ENCODE assay signal across 12 cellular contexts in the genomic region with DNA sequence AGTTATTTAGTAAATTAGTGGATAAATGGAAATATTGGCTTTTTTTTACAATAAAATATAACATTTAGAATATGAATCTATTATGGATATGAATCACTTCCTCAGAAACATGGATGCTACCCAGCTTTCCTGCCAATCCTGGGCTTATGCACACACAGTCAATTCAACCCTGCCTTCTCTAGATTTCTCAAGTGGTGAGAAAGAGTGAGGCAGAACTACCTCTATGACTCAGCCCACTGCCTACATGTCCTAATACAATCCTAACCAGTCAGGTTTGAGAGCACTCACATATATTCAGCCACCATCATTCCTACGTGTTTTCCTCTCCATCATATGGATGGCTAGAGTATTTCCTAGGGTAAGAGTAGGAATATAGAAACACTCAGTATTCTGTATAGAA.
DNase-seq lines count a peak whose midpoint lies in the region; ATAC-seq, FAIRE-seq and TF ChIP-seq lines count a peak whose summit lies in the region.
"Had no signal": no experiment of that assay in that cellular context is flagged by ENCODE, and none has a peak within 500 bp of the region (broad histone marks: within the 10 kb centered on the region; RNA-seq: fewer than 3 reads in every experiment).

No MANE protein-coding gene starts in this region.

- TF ChIP-seq POLR2A in GM12891 (IDR thresholded peaks at IDR 0.05; ENCODE audit: low read depth, low read length) = no peak

- no peak for FAIRE-seq in GM12891 (lab: Jason Lieb, UNC)
- FAIRE-seq: urothelium cell line had no signal

- DNase-seq in activated naive CD4-positive, alpha-beta T cell treated with anti-CD3 and anti-CD28 coated beads, Interleukin-2, amount 50 U/mL, for 72 hours (ENCODE audit: low spot score in 2 of 2) = no peak
- DNase-seq in activated naive CD4-positive, alpha-beta T cell (lab: John Stamatoyannopoulos, UW) = no peak
- DNase-seq in amniotic epithelial cell (ENCODE audit: low read depth) = peak; percentile 73
- DNase-seq in stimulated activated effector memory CD8-positive, alpha-beta T cell treated with anti-CD3 and anti-CD28 coated beads, Interleukin-12 subunit alpha, Interleukin-12 subunit beta, amount 100 ng/mL, for 72 hours (ENCODE audit: low spot score in 2 of 2) = no peak
- no peak for DNase-seq in SKM-1 (lab: John Stamatoyannopoulos, UW; ENCODE audit: unreplicated experiment)
- DNase-seq in GM12891 (ENCODE audit: insufficient read length, low spot score) = no peak
- DNase-seq in NOMO-1 treated with DMSO at 0.1 percent for 48 hours (lab: John Stamatoyannopoulos, UW; ENCODE audit: unreplicated experiment) = no peak
- DNase-seq: activated CD4-positive, alpha-beta T cell treated with anti-CD3 and anti-CD28 coated beads, Interleukin-2, amount 10 ng/mL, durations not matched to agents 7 days and 5 days; esophagus squamous epithelium; NCI-H1694 had no signal

- H3K27ac Mint-ChIP-seq in activated naive CD4-positive, alpha-beta T cell treated with anti-CD3 and anti-CD28 coated beads, Interleukin-2, amount 50 U/mL, for 72 hours = no peak overlapping the region
- H3K27ac Mint-ChIP-seq in stimulated activated effector memory CD8-positive, alpha-beta T cell treated with anti-CD3 and anti-CD28 coated beads, Interleukin-12 subunit alpha, Interleukin-12 subunit beta, amount 100 ng/mL, for 72 hours = no peak overlapping the region
- H3K27ac Mint-ChIP-seq: activated CD4-positive, alpha-beta T cell treated with anti-CD3 and anti-CD28 coated beads, Interleukin-2, amount 10 ng/mL, durations not matched to agents 7 days and 5 days had no signal

- no peaks in the 10 kb centered on the region for H3K4me1 Mint-ChIP-seq in stimulated activated effector memory CD8-positive, alpha-beta T cell treated with anti-CD3 and anti-CD28 coated beads, Interleukin-12 subunit alpha, Interleukin-12 subunit beta, amount 100 ng/mL, for 72 hours
- H3K4me1 Mint-ChIP-seq: activated CD4-positive, alpha-beta T cell treated with anti-CD3 and anti-CD28 coated beads, Interleukin-2, amount 10 ng/mL, durations not matched to agents 7 days and 5 days had no signal

- peaks cover 0 to 4% of the 10 kb centered on the region in 2 donors for H3K36me3 Mint-ChIP-seq in activated naive CD4-positive, alpha-beta T cell treated with anti-CD3 and anti-CD28 coated beads, Interleukin-2, amount 50 U/mL, for 72 hours
- H3K36me3 Mint-ChIP-seq in stimulated activated effector memory CD8-positive, alpha-beta T cell treated with anti-CD3 and anti-CD28 coated beads, Interleukin-12 subunit alpha, Interleukin-12 subunit beta, amount 100 ng/mL, for 72 hours = no peaks in the 10 kb centered on the region

- H3K9me3 Mint-ChIP-seq in activated naive CD4-positive, alpha-beta T cell treated with anti-CD3 and anti-CD28 coated beads, Interleukin-2, amount 50 U/mL, for 72 hours = peaks cover 6 to 11% of the 10 kb centered on the region in 2 donors
- H3K9me3 Mint-ChIP-seq in stimulated activated effector memory CD8-positive, alpha-beta T cell treated with anti-CD3 and anti-CD28 coated beads, Interleukin-12 subunit alpha, Interleukin-12 subunit beta, amount 100 ng/mL, for 72 hours = peaks cover 4% of the 10 kb centered on the region
- H3K9me3 Mint-ChIP-seq: activated CD4-positive, alpha-beta T cell treated with anti-CD3 and anti-CD28 coated beads, Interleukin-2, amount 10 ng/mL, durations not matched to agents 7 days and 5 days had no signal

- no peak overlapping the region for H3K4me3 Mint-ChIP-seq in stimulated activated effector memory CD8-positive, alpha-beta T cell treated with anti-CD3 and anti-CD28 coated beads, Interleukin-12 subunit alpha, Interleukin-12 subunit beta, amount 100 ng/mL, for 72 hours
- H3K4me3 Mint-ChIP-seq: activated CD4-positive, alpha-beta T cell treated with anti-CD3 and anti-CD28 coated beads, Interleukin-2, amount 10 ng/mL, durations not matched to agents 7 days and 5 days had no signal

- peak; percentile 55 to 83 for ATAC-seq in activated naive CD4-positive, alpha-beta T cell treated with anti-CD3 and anti-CD28 coated beads, Interleukin-2, amount 50 U/mL, for 72 hours
- ATAC-seq in HG03159 (IDR thresholded peaks at IDR 0.05; ENCODE audit: unreplicated experiment) = peak; percentile 64
- ATAC-seq in stimulated activated effector memory CD8-positive, alpha-beta T cell treated with anti-CD3 and anti-CD28 coated beads, Interleukin-12 subunit alpha, Interleukin-12 subunit beta, amount 100 ng/mL, for 72 hours = peak; percentile 63

TF ChIP-seq in GM12891, 5 proteins besides CTCF, POLR2A, EP300 and RAD21:
- TF ChIP-seq TAF1 (IDR thresholded peaks at IDR 0.05; ENCODE audit: low read depth, low read length) (no peak), POLR2AphosphoS5 (IDR thresholded peaks at IDR 0.05; ENCODE audit: low read depth, low read length) (no peak), SPI1 (IDR thresholded peaks at IDR 0.05; ENCODE audit: low read depth, low read length) (no peak), POU2F2 (IDR thresholded peaks at IDR 0.05; ENCODE audit: low read depth, low read length) (no peak)
TF ChIP-seq in GM12891: peak in this region for 0.
